In the genomic region with DNA sequence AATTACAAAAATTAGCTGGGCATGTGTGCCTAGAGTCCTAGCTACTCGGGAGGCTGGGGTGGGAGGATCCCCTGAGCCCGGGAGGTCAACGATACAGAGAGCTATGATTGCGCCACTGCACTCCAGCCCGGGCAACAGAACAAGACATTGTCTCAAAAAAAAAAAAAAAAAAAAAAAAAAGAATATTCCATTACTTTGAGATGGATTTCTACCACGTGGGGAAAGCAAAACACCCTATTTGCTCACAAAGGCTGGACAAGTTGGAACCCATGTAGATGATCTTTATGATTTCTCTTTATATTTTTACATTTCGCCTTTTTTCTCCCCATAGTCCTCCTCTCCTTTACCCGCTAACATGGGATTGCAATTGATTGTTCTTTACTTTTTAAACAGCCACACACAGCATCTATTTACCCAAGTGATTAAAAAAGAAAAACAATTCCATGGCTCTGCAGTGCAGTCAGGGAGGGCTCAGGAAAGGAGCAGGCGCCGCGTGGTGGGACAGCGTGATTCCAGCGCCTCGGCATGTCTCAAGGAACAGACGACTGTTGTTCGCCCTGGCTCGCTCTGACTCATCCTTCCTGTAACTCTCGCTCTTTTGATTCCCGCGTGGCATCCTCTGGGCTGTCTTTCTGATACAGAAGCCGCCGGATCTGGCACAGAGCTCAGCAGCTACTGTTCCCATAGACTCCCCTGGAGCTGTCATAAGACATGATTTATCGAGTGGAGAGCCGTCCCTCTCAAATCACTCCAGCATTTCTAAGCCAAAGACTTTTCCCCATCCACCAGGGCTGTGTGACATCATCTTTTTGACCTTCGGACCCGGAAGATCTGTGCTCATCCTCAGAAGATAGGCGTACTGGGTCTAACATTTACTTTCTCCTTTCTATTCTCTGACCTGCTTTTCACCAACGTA, we compare ENCODE assay signal across 8 cellular contexts.
DNase-seq lines count a peak whose midpoint lies in the region; ATAC-seq lines count a peak whose summit lies in the region.

No MANE protein-coding gene starts in this region.

- peak; percentile 96 for ATAC-seq in sciatic nerve
- ATAC-seq in HG02840 (IDR thresholded peaks at IDR 0.05; ENCODE audit: low FRiP score, unreplicated experiment) = no peak

- in situ Hi-C loops in KBM-7 (cut with MboI; ENCODE audit: low pct_unique_long_range_greater_than_20kb, low sequenced_read_pairs) = no loop called here

- peak; percentile 84 for DNase-seq in HCEC 1CT
- peak; percentile 93 for DNase-seq in amniotic stem cell (lab: John Stamatoyannopoulos, UW)
- DNase-seq in hepatic stellate cell (ENCODE audit: low spot score) = peak; percentile 89
- peak; percentile 91 for DNase-seq in sciatic nerve (ENCODE audit: low spot score)
- no peak for DNase-seq in HUDEP-2 (lab: John Stamatoyannopoulos, UW; ENCODE audit: unreplicated experiment in 76 of 76)
- DNase-seq in KBM-7 = no peak
- no peak for DNase-seq in activated CD8-positive, alpha-beta memory T cell treated with anti-CD3 and anti-CD28 coated beads for 24 hours

- intact Hi-C loops in sciatic nerve (cut with DNase I) = no loop called here

Comparison
In these comparisons a context has a peak if more than half of its experiments do, and no peak if none do; other contexts are left out.
1. DNase-seq: peak in HCEC 1CT (single experiment), amniotic stem cell (single experiment), hepatic stellate cell (single experiment) and sciatic nerve (single experiment); none in HUDEP-2 (0 of 76), KBM-7 (single experiment) and activated CD8-positive, alpha-beta memory T cell treated with anti-CD3 and anti-CD28 coated beads for 24 hours (single experiment).